In the genomic region with DNA sequence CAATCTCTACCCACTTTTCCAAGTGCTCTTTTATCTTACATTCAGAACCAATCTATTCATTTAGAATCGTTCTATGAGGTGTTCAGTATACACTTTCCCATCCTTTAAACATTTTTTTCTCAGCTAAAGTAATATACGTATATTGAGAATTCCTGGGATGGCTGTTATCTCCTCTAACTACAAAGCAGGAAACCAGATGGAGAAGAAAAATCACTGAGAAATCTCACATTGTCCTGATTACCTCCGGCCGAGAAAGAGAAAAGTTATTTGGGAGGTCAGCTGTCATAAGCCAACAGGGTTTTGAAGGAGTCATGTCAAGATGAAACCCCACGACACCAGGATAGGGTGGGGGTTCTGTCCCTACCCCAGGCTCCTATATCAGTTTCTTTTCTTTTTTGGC, we compare ENCODE assay signal across 22 cellular contexts.
DNase-seq lines count a peak whose midpoint lies in the region; ATAC-seq, FAIRE-seq and TF ChIP-seq lines count a peak whose summit lies in the region.
"Had no signal": no experiment of that assay in that cellular context is flagged by ENCODE, and none has a peak within 500 bp of the region (broad histone marks: within the 10 kb centered on the region; RNA-seq: fewer than 3 reads in every experiment).

No MANE protein-coding gene starts in this region.

- H3K4me3 ChIP-seq in gastroesophageal sphincter (no peak overlapping the region), suprapubic skin (no peak overlapping the region)
- H3K4me3 ChIP-seq: GM23338 had no signal

- TF ChIP-seq EP300 in gastroesophageal sphincter (IDR thresholded peaks at IDR 0.05) (no peak), suprapubic skin (IDR thresholded peaks at IDR 0.05) (no peak)

- peaks cover 4% of the 10 kb centered on the region for H3K27me3 Mint-ChIP-seq in nephron progenitor cell (ENCODE audit: low read depth, poor library complexity)

- peak overlapping the region; percentile 15 for H3K27ac Mint-ChIP-seq in nephron progenitor cell
- H3K27ac Mint-ChIP-seq in stimulated activated effector memory CD8-positive, alpha-beta T cell treated with anti-CD3 and anti-CD28 coated beads, Interleukin-12 subunit alpha, Interleukin-12 subunit beta, amount 100 ng/mL, for 72 hours: no peak overlapping the region
- H3K27ac Mint-ChIP-seq: B cell, GM23338 had no signal

- peaks cover 9% of the 10 kb centered on the region for H3K4me1 Mint-ChIP-seq in nephron progenitor cell
- H3K4me1 Mint-ChIP-seq in stimulated activated effector memory CD8-positive, alpha-beta T cell treated with anti-CD3 and anti-CD28 coated beads, Interleukin-12 subunit alpha, Interleukin-12 subunit beta, amount 100 ng/mL, for 72 hours: no peaks in the 10 kb centered on the region
- H3K4me1 Mint-ChIP-seq: B cell, GM23338, IgD-negative memory B cell had no signal

- H3K4me1 ChIP-seq in gastroesophageal sphincter (peaks cover 0 to 13% (median 0%) of the 10 kb centered on the region in 3 donors), suprapubic skin (peaks cover 3% of the 10 kb centered on the region)

- H3K36me3 Mint-ChIP-seq in nephron progenitor cell (ENCODE audit: low read depth): no peaks in the 10 kb centered on the region
- no peaks in the 10 kb centered on the region for H3K36me3 Mint-ChIP-seq in stimulated activated effector memory CD8-positive, alpha-beta T cell treated with anti-CD3 and anti-CD28 coated beads, Interleukin-12 subunit alpha, Interleukin-12 subunit beta, amount 100 ng/mL, for 72 hours

- WGBS in gastroesophageal sphincter (ENCODE audit: low coverage in 1 of 2), 2 donors: 44 to 49% methylated on average over 5 of the region's 5 CpGs
- 65% methylated on average over 5 of the region's 5 CpGs for WGBS in suprapubic skin

- TF ChIP-seq POLR2A in gastroesophageal sphincter (IDR thresholded peaks at IDR 0.05): no peak
- TF ChIP-seq POLR2A in suprapubic skin (IDR thresholded peaks at IDR 0.05): no peak
- no peak for TF ChIP-seq POLR2A in GM12892 (IDR thresholded peaks at IDR 0.05; ENCODE audit: low read depth, low read length)

- H3K27ac ChIP-seq in gastroesophageal sphincter: peak overlapping the region in 2 of 4 donors; percentile 14 to 24
- H3K27ac ChIP-seq in suprapubic skin: peak overlapping the region; percentile 16
- H3K27ac ChIP-seq: 22Rv1 had no signal

- FAIRE-seq in GM12892 (lab: Jason Lieb, UNC): no peak
- FAIRE-seq: G401.6 had no signal

- peak; percentile 13 for DNase-seq in activated effector memory CD4-positive, alpha-beta T cell treated with anti-CD3 and anti-CD28 coated beads, Interleukin-2, amount 50 U/mL, for 16 hours
- no peak for DNase-seq in activated effector memory CD4-positive, alpha-beta T cell treated with Interleukin-2 at 50 U/mL for 16 hours
- DNase-seq in nephron progenitor cell: no peak
- DNase-seq in suprapubic skin (ENCODE audit: low spot score in 2 of 2): no peak
- DNase-seq in stimulated activated effector memory CD8-positive, alpha-beta T cell treated with anti-CD3 and anti-CD28 coated beads, Interleukin-12 subunit alpha, Interleukin-12 subunit beta, amount 100 ng/mL, for 72 hours (ENCODE audit: low spot score in 2 of 2): no peak
- DNase-seq in GM12892 (ENCODE audit: insufficient read length): no peak
- DNase-seq in NCI-H1930 (lab: John Stamatoyannopoulos, UW): no peak
- DNase-seq: DMS 273 treated with DMSO at 0.1 percent for 48 hours, DND-41, Kasumi-1, MM.1S, NCI-H1092 treated with DMSO at 0.1 percent for 48 hours, NCI-H146, NCI-H2081 treated with DMSO at 0.1 percent for 48 hours, NCI-H446 treated with DMSO at 0.1 percent for 48 hours had no signal

- ATAC-seq in gastroesophageal sphincter: peak; percentile 26
- no peak for ATAC-seq in stimulated activated effector memory CD8-positive, alpha-beta T cell treated with anti-CD3 and anti-CD28 coated beads, Interleukin-12 subunit alpha, Interleukin-12 subunit beta, amount 100 ng/mL, for 72 hours
- ATAC-seq: GM23338, HCT116 had no signal

- TF ChIP-seq CTCF in gastroesophageal sphincter (IDR thresholded peaks at IDR 0.05): no peak
- TF ChIP-seq CTCF in nephron progenitor cell (IDR thresholded peaks at IDR 0.05): no peak
- TF ChIP-seq CTCF in suprapubic skin (IDR thresholded peaks at IDR 0.05): no peak

- no peaks in the 10 kb centered on the region for H3K27me3 ChIP-seq in gastroesophageal sphincter
- H3K27me3 ChIP-seq in suprapubic skin: no peaks in the 10 kb centered on the region

- no peaks in the 10 kb centered on the region for H3K9me3 ChIP-seq in gastroesophageal sphincter
- no peaks in the 10 kb centered on the region for H3K9me3 ChIP-seq in suprapubic skin

- H3K9me3 Mint-ChIP-seq in nephron progenitor cell: peaks cover under 1% of the 10 kb centered on the region
- no peaks in the 10 kb centered on the region for H3K9me3 Mint-ChIP-seq in stimulated activated effector memory CD8-positive, alpha-beta T cell treated with anti-CD3 and anti-CD28 coated beads, Interleukin-12 subunit alpha, Interleukin-12 subunit beta, amount 100 ng/mL, for 72 hours
- H3K9me3 Mint-ChIP-seq: IgD-negative memory B cell had no signal

- no peak overlapping the region for H3K4me3 Mint-ChIP-seq in nephron progenitor cell
- no peak overlapping the region for H3K4me3 Mint-ChIP-seq in stimulated activated effector memory CD8-positive, alpha-beta T cell treated with anti-CD3 and anti-CD28 coated beads, Interleukin-12 subunit alpha, Interleukin-12 subunit beta, amount 100 ng/mL, for 72 hours
- H3K4me3 Mint-ChIP-seq: B cell, GM23338, IgD-negative memory B cell had no signal

- H3K36me3 ChIP-seq in gastroesophageal sphincter (no peaks in the 10 kb centered on the region), suprapubic skin (no peaks in the 10 kb centered on the region)
